Comparison of ENCODE assay signal across 1 cellular context in genomic region chr20:31569163-31570020, GRCh38.
TF ChIP-seq lines count a peak whose summit lies in the region.

No MANE protein-coding gene starts in this region.

TF ChIP-seq in HepG2, 621 proteins besides CTCF, POLR2A, EP300 and RAD21 (continued from another document and continues in another):
- no peak; the same call in 1 of the 2 replicates for TF ChIP-seq ZGPAT (CRISPR knock-in tag; IDR thresholded peaks at IDR 0.05)
- peak; percentile 38; the same call in 1 of the 2 replicates for TF ChIP-seq ZNF350 (CRISPR knock-in tag; IDR thresholded peaks at IDR 0.05; ENCODE audit: borderline replicate concordance, low read depth)
- TF ChIP-seq ZHX1 (CRISPR knock-in tag; IDR thresholded peaks at IDR 0.05; ENCODE audit: low read depth) = no peak
- peak; percentile 23; the same call in 1 of the 2 replicates for TF ChIP-seq ZNF121 (CRISPR knock-in tag; IDR thresholded peaks at IDR 0.05)
- no peak for TF ChIP-seq KLF16 (CRISPR knock-in tag; IDR thresholded peaks at IDR 0.05)
- peak; percentile 40; the same call in 1 of the 2 replicates for TF ChIP-seq KDM2A (CRISPR knock-in tag; IDR thresholded peaks at IDR 0.05; ENCODE audit: borderline replicate concordance, low read depth)
- TF ChIP-seq ZNF674 (CRISPR knock-in tag; IDR thresholded peaks at IDR 0.05; ENCODE audit: low read depth) = no peak
- 0 out of 2 replicates have a peak, but pooled peaks have one; percentile 44 for TF ChIP-seq MTERF4 (CRISPR knock-in tag; IDR thresholded peaks at IDR 0.05)
- no peak; the same call in 1 of the 2 replicates for TF ChIP-seq MEIS2 (CRISPR knock-in tag; IDR thresholded peaks at IDR 0.05)
- TF ChIP-seq PBX2 (CRISPR knock-in tag; IDR thresholded peaks at IDR 0.05) = no peak
- no peak for TF ChIP-seq JARID2 (CRISPR knock-in tag; IDR thresholded peaks at IDR 0.05; ENCODE audit: insufficient replicate concordance)
- TF ChIP-seq MXI1 (IDR thresholded peaks at IDR 0.05; ENCODE audit: borderline replicate concordance, low read depth, low read length) = no peak; the same call in 2 of the 3 replicates
- no peak for TF ChIP-seq ZNF431 (CRISPR knock-in tag; IDR thresholded peaks at IDR 0.05; ENCODE audit: borderline replicate concordance, low read depth)
- 0 out of 2 replicates have a peak, but pooled peaks have one; percentile 32 for TF ChIP-seq MAX (IDR thresholded peaks at IDR 0.05)
- no peak for TF ChIP-seq HMGA1 (CRISPR knock-in tag; conservative IDR thresholded peaks at IDR 0.05)
- no peak for TF ChIP-seq ZNF207 (IDR thresholded peaks at IDR 0.05; ENCODE audit: borderline replicate concordance)
- TF ChIP-seq NR2F2 (IDR thresholded peaks at IDR 0.05; ENCODE audit: borderline replicate concordance, low read depth) = 0 out of 2 replicates have a peak, but pooled peaks have one; percentile 19
- 0 out of 2 replicates have a peak, but pooled peaks have one; percentile 23 for TF ChIP-seq GATAD1 (CRISPR knock-in tag; IDR thresholded peaks at IDR 0.05)
- TF ChIP-seq TGIF2 (CRISPR knock-in tag; IDR thresholded peaks at IDR 0.05) = 0 out of 2 replicates have a peak, but pooled peaks have one; percentile 25
- no peak for TF ChIP-seq FOSL1 (CRISPR knock-in tag; IDR thresholded peaks at IDR 0.05; ENCODE audit: borderline replicate concordance)
- TF ChIP-seq ZNF800 (CRISPR knock-in tag; IDR thresholded peaks at IDR 0.05) = peak; percentile 70; the same call in 1 of the 2 replicates
- no peak for TF ChIP-seq SIX4 (CRISPR knock-in tag; IDR thresholded peaks at IDR 0.05)
- TF ChIP-seq GFI1 (CRISPR knock-in tag; IDR thresholded peaks at IDR 0.05; ENCODE audit: borderline replicate concordance) = 0 out of 2 replicates have a peak, but pooled peaks have one; percentile 12
- peak; percentile 72; the same call in 1 of the 2 replicates for TF ChIP-seq RFXAP (CRISPR knock-in tag; IDR thresholded peaks at IDR 0.05; ENCODE audit: borderline replicate concordance)
- TF ChIP-seq IRX3 (CRISPR knock-in tag; IDR thresholded peaks at IDR 0.05; ENCODE audit: borderline replicate concordance, low read depth) = peak; percentile 80; the same call in 1 of the 2 replicates
- TF ChIP-seq ZNF33A (CRISPR knock-in tag; IDR thresholded peaks at IDR 0.05; ENCODE audit: borderline replicate concordance) = no peak; the same call in 1 of the 2 replicates
- no peak for TF ChIP-seq CEBPB (IDR thresholded peaks at IDR 0.05; ENCODE audit: borderline replicate concordance, low read depth, low read length)
- no peak for TF ChIP-seq ZNF672 (CRISPR knock-in tag; IDR thresholded peaks at IDR 0.05)
- peak; percentile 43; the same call in 1 of the 2 replicates for TF ChIP-seq MYPOP (CRISPR knock-in tag; IDR thresholded peaks at IDR 0.05)
- no peak for TF ChIP-seq ZNF468 (CRISPR knock-in tag; IDR thresholded peaks at IDR 0.05)
- TF ChIP-seq ZNF780A (CRISPR knock-in tag; IDR thresholded peaks at IDR 0.05) = no peak
- no peak for TF ChIP-seq ZSCAN22 (CRISPR knock-in tag; IDR thresholded peaks at IDR 0.05)
- TF ChIP-seq ZNF782 (CRISPR knock-in tag; IDR thresholded peaks at IDR 0.05; ENCODE audit: borderline replicate concordance) = peak; percentile 71; the same call in 1 of the 2 replicates
- no peak for TF ChIP-seq TRIM24 (CRISPR knock-in tag; IDR thresholded peaks at IDR 0.05)
- no peak for TF ChIP-seq NCOR1 (IDR thresholded peaks at IDR 0.05; ENCODE audit: borderline replicate concordance, low read length)
- peak; percentile 83; the same call in 1 of the 2 replicates for TF ChIP-seq ZNF746 (CRISPR knock-in tag; IDR thresholded peaks at IDR 0.05)
- no peak for TF ChIP-seq ARID2 (CRISPR knock-in tag; IDR thresholded peaks at IDR 0.05; ENCODE audit: borderline replicate concordance)
- TF ChIP-seq MXD1 (CRISPR knock-in tag; IDR thresholded peaks at IDR 0.05) = no peak
- 0 out of 2 replicates have a peak, but pooled peaks have one; percentile 62 for TF ChIP-seq ZNF430 (CRISPR knock-in tag; IDR thresholded peaks at IDR 0.05)
- TF ChIP-seq MATR3 (CRISPR knock-in tag; IDR thresholded peaks at IDR 0.05) = no peak
- no peak; the same call in 1 of the 2 replicates for TF ChIP-seq PRDM15 (CRISPR knock-in tag; IDR thresholded peaks at IDR 0.05)
- TF ChIP-seq NR2F1 (CRISPR knock-in tag; IDR thresholded peaks at IDR 0.05) = peak; percentile 43 to 54; a peak in 2 of 4 replicates
- peak; percentile 70; the same call in 1 of the 2 replicates for TF ChIP-seq ZFP91 (CRISPR knock-in tag; IDR thresholded peaks at IDR 0.05; ENCODE audit: borderline replicate concordance)
